In the genomic region with DNA sequence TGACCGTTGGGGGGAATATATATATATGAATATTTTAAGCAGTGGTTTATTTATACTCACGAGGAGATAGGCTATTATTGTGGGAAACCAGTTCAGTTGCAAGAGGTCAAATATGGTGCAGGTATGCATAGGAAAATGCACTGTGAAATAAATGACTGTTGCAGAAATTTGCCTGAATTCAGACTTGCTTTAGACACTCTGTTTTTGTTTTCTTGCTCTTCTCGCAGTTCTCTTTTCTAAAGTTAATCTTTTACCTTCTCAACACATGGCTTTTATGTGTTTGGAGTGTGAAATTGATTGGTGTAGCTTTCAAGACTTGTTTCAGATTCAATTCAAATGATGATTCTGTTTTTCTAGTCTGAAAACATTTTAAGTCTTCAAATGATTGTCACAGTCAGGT, we compare ENCODE assay signal across 12 cellular contexts.
DNase-seq lines count a peak whose midpoint lies in the region; ATAC-seq and TF ChIP-seq lines count a peak whose summit lies in the region.
"Had no signal": no experiment of that assay in that cellular context is flagged by ENCODE, and none has a peak within 500 bp of the region (broad histone marks: within the 10 kb centered on the region; RNA-seq: fewer than 3 reads in every experiment).

No MANE protein-coding gene starts in this region.

- H3K36me3 Mint-ChIP-seq in Caco-2 (ENCODE audit: insufficient read depth, unreplicated experiment) (peaks cover 33% of the 10 kb centered on the region), activated B cell treated with CpG ODN at 0.5 μM for 24 hours (ENCODE audit: low read depth) (peaks cover 13% of the 10 kb centered on the region)

- DNase-seq in Caco-2: no peak
- no peak for DNase-seq in activated B cell treated with CpG ODN at 0.5 μM for 24 hours
- DNase-seq in activated effector memory CD4-positive, alpha-beta T cell treated with Interleukin-2 at 50 U/mL for 16 hours: no peak
- DNase-seq in SK-N-DZ (ENCODE audit: low spot score): no peak
- DNase-seq in activated CD4-positive, alpha-beta T cell treated with anti-CD3 and anti-CD28 coated beads for 1 hour: no peak
- no peak for DNase-seq in activated CD4-positive, CD25-positive, alpha-beta regulatory T cell (lab: John Stamatoyannopoulos, UW)
- DNase-seq: cerebellar nuclear complex, left cardiac atrium, NCI-H1105, psoas muscle had no signal

- TF ChIP-seq CTCF in Caco-2 (IDR thresholded peaks at IDR 0.05; ENCODE audit: insufficient read depth in 1 of 2, low read depth in 1 of 2, low read length in 1 of 2, severe bottlenecking in 1 of 2, unreplicated experiment in 1 of 2) (no peak), activated B cell treated with CpG ODN at 0.5 μM for 24 hours (IDR thresholded peaks at IDR 0.05) (no peak)

- H3K4me1 ChIP-seq in Caco-2: peaks cover 93% of the 10 kb centered on the region

- H3K27me3 ChIP-seq in Caco-2 (replicated peaks; ENCODE audit: control insufficient read depth, insufficient read depth, low read length): no peaks in the 10 kb centered on the region

- peaks cover 3% of the 10 kb centered on the region; the same call in 1 of the 2 replicates for H3K9me3 ChIP-seq in Caco-2
- H3K9me3 ChIP-seq: psoas muscle had no signal

- H3K27ac Mint-ChIP-seq in Caco-2 (ENCODE audit: unreplicated experiment) (peak overlapping the region; percentile 80), activated B cell treated with CpG ODN at 0.5 μM for 24 hours (peak overlapping the region; percentile 19)

- H3K9me3 Mint-ChIP-seq in Caco-2 (ENCODE audit: unreplicated experiment) (peaks cover 10% of the 10 kb centered on the region), activated B cell treated with CpG ODN at 0.5 μM for 24 hours (no peaks in the 10 kb centered on the region)

- BruUV-seq in Caco-2 (replicated peaks; lab: Mats Ljungman, UMichigan): no TSS peak

- no peak overlapping the region for H3K4me3 ChIP-seq in Caco-2 (ENCODE audit: low read depth, low read length)
- H3K4me3 ChIP-seq: psoas muscle had no signal

- intact Hi-C loops in Caco-2 (cut with micrococcal nuclease; ENCODE audit: unreplicated experiment) (loop anchor here (2.0 kb wide), 1 partner anchor 20 kb away; no protein-coding TSS in a partner anchor), activated B cell treated with CpG ODN at 0.5 μM for 24 hours (cut with micrococcal nuclease) (loop anchor here (2.0 to 10.0 kb wide), 2 partner anchors 14 to 288 kb away; no protein-coding TSS in a partner anchor)

- ATAC-seq in GM19395 (IDR thresholded peaks at IDR 0.05; ENCODE audit: unreplicated experiment): peak; percentile 57
- ATAC-seq in HG02938 (IDR thresholded peaks at IDR 0.05; ENCODE audit: unreplicated experiment): peak; percentile 58
- no peak for ATAC-seq in activated B cell treated with CpG ODN at 0.5 μM for 24 hours (ENCODE audit: low read depth)
- ATAC-seq: left cardiac atrium, psoas muscle had no signal

- H3K4me1 Mint-ChIP-seq in Caco-2 (ENCODE audit: low read depth, unreplicated experiment): peaks cover 61% of the 10 kb centered on the region
- peaks cover 71% of the 10 kb centered on the region for H3K4me1 Mint-ChIP-seq in activated B cell treated with CpG ODN at 0.5 μM for 24 hours

- H3K4me3 Mint-ChIP-seq in Caco-2 (ENCODE audit: unreplicated experiment) (no peak overlapping the region), activated B cell treated with CpG ODN at 0.5 μM for 24 hours (no peak overlapping the region)

- no peaks in the 10 kb centered on the region for H3K27me3 Mint-ChIP-seq in Caco-2 (ENCODE audit: insufficient read depth, unreplicated experiment)
- no peaks in the 10 kb centered on the region for H3K27me3 Mint-ChIP-seq in activated B cell treated with CpG ODN at 0.5 μM for 24 hours

- POLR2A ChIA-PET in Caco-2 (lab: Charles Lee) (no interaction called here), activated B cell treated with CpG ODN at 0.5 μM for 24 hours (lab: Charles Lee) (interaction anchor here (0.6 to 0.9 kb wide), 2 partner anchors 75 to 111 kb away, joined by 3 read pairs; no protein-coding TSS in a partner anchor)

- no peaks in the 10 kb centered on the region for H3K36me3 ChIP-seq in Caco-2 (ENCODE audit: control insufficient read depth, insufficient read depth, low read length)

- CTCF ChIA-PET in Caco-2 (lab: Charles Lee): interaction anchor here (1.0 kb wide), 1 partner anchor 50 kb away, joined by 3 read pairs; no protein-coding TSS in a partner anchor
- CTCF ChIA-PET in activated B cell treated with CpG ODN at 0.5 μM for 24 hours (lab: Charles Lee): interaction anchor here (1.1 to 2.6 kb wide), 5 partner anchors 14 to 111 kb away, joined by 3 to 7 read pairs (median 6); no protein-coding TSS in a partner anchor
